Comparison of ENCODE assay signal across 1 cellular context in the genomic region with DNA sequence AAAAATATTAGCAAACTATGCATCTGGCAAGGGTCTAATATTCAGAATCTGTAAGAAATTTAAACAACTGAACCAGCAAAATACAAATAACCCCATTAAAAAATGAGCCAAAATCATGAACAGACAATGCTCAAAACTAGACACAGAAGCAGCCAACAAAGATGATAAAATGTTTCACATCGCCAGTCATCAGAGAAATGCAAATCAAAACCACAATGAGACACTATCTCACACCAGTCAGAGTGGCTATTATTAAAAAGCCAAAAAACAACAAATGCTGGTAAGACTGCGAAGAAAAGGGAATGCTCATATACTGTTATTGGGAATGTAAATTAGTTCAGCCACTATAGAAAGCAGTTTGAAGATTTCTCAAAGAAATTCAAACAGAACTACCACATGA.
TF ChIP-seq lines count a peak whose summit lies in the region.

No MANE protein-coding gene starts in this region.

TF ChIP-seq in GM12878, 131 proteins besides CTCF, POLR2A, EP300 and RAD21 (continued from another document):
- TF ChIP-seq, protein P1, sequence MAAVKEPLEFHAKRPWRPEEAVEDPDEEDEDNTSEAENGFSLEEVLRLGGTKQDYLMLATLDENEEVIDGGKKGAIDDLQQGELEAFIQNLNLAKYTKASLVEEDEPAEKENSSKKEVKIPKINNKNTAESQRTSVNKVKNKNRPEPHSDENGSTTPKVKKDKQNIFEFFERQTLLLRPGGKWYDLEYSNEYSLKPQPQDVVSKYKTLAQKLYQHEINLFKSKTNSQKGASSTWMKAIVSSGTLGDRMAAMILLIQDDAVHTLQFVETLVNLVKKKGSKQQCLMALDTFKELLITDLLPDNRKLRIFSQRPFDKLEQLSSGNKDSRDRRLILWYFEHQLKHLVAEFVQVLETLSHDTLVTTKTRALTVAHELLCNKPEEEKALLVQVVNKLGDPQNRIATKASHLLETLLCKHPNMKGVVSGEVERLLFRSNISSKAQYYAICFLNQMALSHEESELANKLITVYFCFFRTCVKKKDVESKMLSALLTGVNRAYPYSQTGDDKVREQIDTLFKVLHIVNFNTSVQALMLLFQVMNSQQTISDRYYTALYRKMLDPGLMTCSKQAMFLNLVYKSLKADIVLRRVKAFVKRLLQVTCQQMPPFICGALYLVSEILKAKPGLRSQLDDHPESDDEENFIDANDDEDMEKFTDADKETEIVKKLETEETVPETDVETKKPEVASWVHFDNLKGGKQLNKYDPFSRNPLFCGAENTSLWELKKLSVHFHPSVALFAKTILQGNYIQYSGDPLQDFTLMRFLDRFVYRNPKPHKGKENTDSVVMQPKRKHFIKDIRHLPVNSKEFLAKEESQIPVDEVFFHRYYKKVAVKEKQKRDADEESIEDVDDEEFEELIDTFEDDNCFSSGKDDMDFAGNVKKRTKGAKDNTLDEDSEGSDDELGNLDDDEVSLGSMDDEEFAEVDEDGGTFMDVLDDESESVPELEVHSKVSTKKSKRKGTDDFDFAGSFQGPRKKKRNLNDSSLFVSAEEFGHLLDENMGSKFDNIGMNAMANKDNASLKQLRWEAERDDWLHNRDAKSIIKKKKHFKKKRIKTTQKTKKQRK (IDR thresholded peaks at IDR 0.05; ENCODE audit: low read depth, low read length): no peak
- no peak for TF ChIP-seq SIN3A (IDR thresholded peaks at IDR 0.05; ENCODE audit: low read depth, low read length)
- no peak for TF ChIP-seq KAT2A (conservative IDR thresholded peaks at IDR 0.05; ENCODE audit: control insufficient read depth, low read depth, low read length)
- TF ChIP-seq, protein P2, sequence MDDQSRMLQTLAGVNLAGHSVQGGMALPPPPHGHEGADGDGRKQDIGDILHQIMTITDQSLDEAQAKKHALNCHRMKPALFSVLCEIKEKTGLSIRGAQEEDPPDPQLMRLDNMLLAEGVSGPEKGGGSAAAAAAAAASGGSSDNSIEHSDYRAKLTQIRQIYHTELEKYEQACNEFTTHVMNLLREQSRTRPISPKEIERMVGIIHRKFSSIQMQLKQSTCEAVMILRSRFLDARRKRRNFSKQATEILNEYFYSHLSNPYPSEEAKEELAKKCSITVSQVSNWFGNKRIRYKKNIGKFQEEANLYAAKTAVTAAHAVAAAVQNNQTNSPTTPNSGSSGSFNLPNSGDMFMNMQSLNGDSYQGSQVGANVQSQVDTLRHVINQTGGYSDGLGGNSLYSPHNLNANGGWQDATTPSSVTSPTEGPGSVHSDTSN (IDR thresholded peaks at IDR 0.05; ENCODE audit: insufficient replicate concordance, low read depth, low read length): no peak
- TF ChIP-seq ZZZ3 (IDR thresholded peaks at IDR 0.05; ENCODE audit: control insufficient read depth, insufficient read length, low read depth): no peak
